In genomic region chr1:92797961-92798360, GRCh38 we compare ENCODE assay signal across 17 cellular contexts. TPM values are rescaled to one million over a fixed set of nuclear protein-coding genes. Genes with fewer than 3 reads are reported as not detected.
DNase-seq lines count a peak whose midpoint lies in the region; ATAC-seq and TF ChIP-seq lines count a peak whose summit lies in the region.
"Had no signal": no experiment of that assay in that cellular context is flagged by ENCODE, and none has a peak within 500 bp of the region (broad histone marks: within the 10 kb centered on the region; RNA-seq: fewer than 3 reads in every experiment).

No MANE protein-coding gene starts in this region.

- H3K4me2 ChIP-seq in GM23338 (no peak overlapping the region), osteoblast (ENCODE audit: insufficient read depth, low read length) (no peak overlapping the region), hepatocyte (no peak overlapping the region), smooth muscle cell (no peak overlapping the region)

- H3K9me3 ChIP-seq in osteoblast (ENCODE audit: low read depth, low read length) (no peaks in the 10 kb centered on the region), hepatocyte (ENCODE audit: low read depth) (no peaks in the 10 kb centered on the region), smooth muscle cell (replicated peaks; ENCODE audit: low read depth) (no peaks in the 10 kb centered on the region)

- H3K4me1 Mint-ChIP-seq in GM23338: peaks cover 3% of the 10 kb centered on the region; the same call in 1 of the 3 replicates
- H3K4me1 Mint-ChIP-seq: CD8-positive, alpha-beta memory T cell had no signal

- H3F3A ChIP-seq in GM23338 (replicated peaks; ENCODE audit: low read depth): no peaks in the 10 kb centered on the region
- no peaks in the 10 kb centered on the region for H3F3A ChIP-seq in smooth muscle cell (ENCODE audit: low read depth)

- no peaks in the 10 kb centered on the region for H4K20me1 ChIP-seq in GM23338 (replicated peaks; ENCODE audit: insufficient read depth)
- H4K20me1 ChIP-seq in osteoblast (ENCODE audit: insufficient read depth, low read length): no peaks in the 10 kb centered on the region
- no peaks in the 10 kb centered on the region for H4K20me1 ChIP-seq in hepatocyte (ENCODE audit: insufficient read depth, poor library complexity, severe bottlenecking)
- no peaks in the 10 kb centered on the region for H4K20me1 ChIP-seq in smooth muscle cell (ENCODE audit: low read depth)

- no peak overlapping the region for H3K9ac ChIP-seq in smooth muscle cell (ENCODE audit: low read depth)

- H3K4me3 Mint-ChIP-seq in GM23338: no peak overlapping the region
- H3K4me3 Mint-ChIP-seq: CD8-positive, alpha-beta memory T cell; IgD-negative memory B cell had no signal

- H3K36me3 ChIP-seq in GM23338 (ENCODE audit: insufficient read depth) (no peaks in the 10 kb centered on the region), osteoblast (ENCODE audit: insufficient read depth, low read length) (no peaks in the 10 kb centered on the region), hepatocyte (replicated peaks; ENCODE audit: insufficient read depth, low read depth) (no peaks in the 10 kb centered on the region), smooth muscle cell (ENCODE audit: low read depth) (no peaks in the 10 kb centered on the region)

- no peaks in the 10 kb centered on the region for H3K27me3 ChIP-seq in GM23338 (ENCODE audit: insufficient read depth)
- no peaks in the 10 kb centered on the region for H3K27me3 ChIP-seq in osteoblast (ENCODE audit: insufficient read depth, low read length)
- no peaks in the 10 kb centered on the region for H3K27me3 ChIP-seq in hepatocyte
- H3K27me3 ChIP-seq in smooth muscle cell (ENCODE audit: low read depth): no peaks in the 10 kb centered on the region

- no peak for TF ChIP-seq CTCF in GM23338 (conservative IDR thresholded peaks at IDR 0.05; ENCODE audit: low read depth in 2 of 2)
- no peak for TF ChIP-seq CTCF in fibroblast of pulmonary artery (IDR thresholded peaks at IDR 0.05; ENCODE audit: low read length, missing control alignments)
- TF ChIP-seq CTCF in osteoblast (IDR thresholded peaks at IDR 0.05; ENCODE audit: extremely low read depth, low read depth, low read length): no peak
- no peak for TF ChIP-seq CTCF in hepatocyte (IDR thresholded peaks at IDR 0.05; ENCODE audit: poor library complexity)
- no peak for TF ChIP-seq CTCF in smooth muscle cell (IDR thresholded peaks at IDR 0.05; ENCODE audit: borderline replicate concordance, insufficient read depth, poor library complexity, severe bottlenecking)

- ATAC-seq in GM23338: no peak
- ATAC-seq: HCT116 had no signal

- H3K4me3 ChIP-seq in GM23338 (no peak overlapping the region), fibroblast of pulmonary artery (replicated peaks; ENCODE audit: low read depth, low read length) (no peak overlapping the region), osteoblast (ENCODE audit: insufficient read depth, low read length) (no peak overlapping the region), hepatocyte (no peak overlapping the region), smooth muscle cell (no peak overlapping the region)

- H3K9me3 Mint-ChIP-seq in GM23338: no peaks in the 10 kb centered on the region
- H3K9me3 Mint-ChIP-seq: CD8-positive, alpha-beta memory T cell had no signal

- WGBS in hepatocyte (ENCODE audit: low lambda C conversion rate, missing lambda C conversion rate): 90% methylated on average over 1 of the region's 1 CpG
- WGBS in smooth muscle cell (ENCODE audit: low lambda C conversion rate): 27% methylated on average over 1 of the region's 1 CpG

- no peaks in the 10 kb centered on the region for H3K79me2 ChIP-seq in GM23338 (replicated peaks; ENCODE audit: insufficient read depth)
- H3K79me2 ChIP-seq in osteoblast (ENCODE audit: insufficient read depth, low read length): no peaks in the 10 kb centered on the region
- no peaks in the 10 kb centered on the region for H3K79me2 ChIP-seq in hepatocyte
- H3K79me2 ChIP-seq in smooth muscle cell (ENCODE audit: low read depth): no peaks in the 10 kb centered on the region

- H3K27ac ChIP-seq in GM23338 (ENCODE audit: low read depth) (no peak overlapping the region), osteoblast (ENCODE audit: low read depth, low read length) (peak overlapping the region; percentile 50), hepatocyte (no peak overlapping the region), smooth muscle cell (ENCODE audit: low read depth) (no peak overlapping the region)

- H3K9me2 ChIP-seq in GM23338 (ENCODE audit: insufficient read depth) (no peaks in the 10 kb centered on the region), hepatocyte (replicated peaks; ENCODE audit: insufficient read depth) (no peaks in the 10 kb centered on the region)

- DNase-seq in GM23338 (ENCODE audit: low spot score): no peak
- peak; percentile 70 for DNase-seq in astrocyte of the hippocampus (ENCODE audit: low read depth, low spot score)
- peak; percentile 39 for DNase-seq in fibroblast of pulmonary artery (ENCODE audit: low read depth)
- peak; percentile 69 for DNase-seq in osteoblast (ENCODE audit: insufficient read length, low spot score, missing footprints)
- DNase-seq in DMS79 (lab: John Stamatoyannopoulos, UW): no peak
- no peak for DNase-seq in activated gamma-delta T cell treated with Interleukin-2 at 50 U/mL for 16 hours
- DNase-seq in hepatocyte (ENCODE audit: low spot score): no peak
- no peak for DNase-seq in smooth muscle cell (lab: John Stamatoyannopoulos, UW; ENCODE audit: unreplicated experiment)
- DNase-seq: ACHN; CD8-positive, alpha-beta memory T cell; EL; NCI-H1436 treated with DMSO at 0.1 percent for 48 hours; NCI-H2081 treated with DMSO at 0.1 percent for 48 hours; NCI-H226; NCI-H526 had no signal

- H3K4me1 ChIP-seq in GM23338 (ENCODE audit: insufficient read depth) (no peaks in the 10 kb centered on the region), osteoblast (ENCODE audit: insufficient read depth, low read length) (peaks cover 15% of the 10 kb centered on the region), hepatocyte (ENCODE audit: insufficient read depth) (no peaks in the 10 kb centered on the region), smooth muscle cell (ENCODE audit: low read depth) (no peaks in the 10 kb centered on the region)

- no peaks in the 10 kb centered on the region for H3K27me3 Mint-ChIP-seq in GM23338 (ENCODE audit: insufficient read depth, low read depth, poor library complexity)

- H2AFZ ChIP-seq in GM23338 (peak overlapping the region; percentile 80), osteoblast (ENCODE audit: low read length) (no peak overlapping the region), hepatocyte (no peak overlapping the region), smooth muscle cell (ENCODE audit: low read depth) (no peak overlapping the region)

- no peak overlapping the region for H3K27ac Mint-ChIP-seq in GM23338
- H3K27ac Mint-ChIP-seq: CD8-positive, alpha-beta memory T cell; IgD-negative memory B cell had no signal

- no peaks in the 10 kb centered on the region for H3K36me3 Mint-ChIP-seq in GM23338 (ENCODE audit: low read depth)

TF ChIP-seq in GM23338, 12 proteins besides CTCF, POLR2A, EP300 and RAD21 (continues in another document):
- TF ChIP-seq EZH2phosphoT487 (IDR thresholded peaks at IDR 0.05; ENCODE audit: unreplicated experiment) (no peak), REST (IDR thresholded peaks at IDR 0.05; ENCODE audit: unreplicated experiment) (no peak), JUNB (IDR thresholded peaks at IDR 0.05; ENCODE audit: unreplicated experiment) (no peak), STAT1 (IDR thresholded peaks at IDR 0.05; ENCODE audit: unreplicated experiment) (no peak), ETS1 (IDR thresholded peaks at IDR 0.05) (no peak)

RNA-seq across cellular contexts. Expression of gene EVI5, which starts 13.1 kb away (rescaled TPM):
- 6.5 and 15.6 TPM in 2 replicates for total RNA-seq in GM23338 (2014; rRNA removed; shearing (Covaris generic))
- 16.7 and 24.8 TPM in 2 replicates for polyA plus RNA-seq in GM23338 (2016; fragmentation: Nextera tagmentation; extraction: Ambion mirVana)
- 51.3 and 51.8 TPM in 2 replicates for total RNA-seq in osteoblast
- total RNA-seq in hepatocyte: 25.2 and 29.0 TPM in 2 replicates
- polyA plus RNA-seq in hepatocyte: 24.9 and 28.9 TPM in 2 replicates
- total RNA-seq in smooth muscle cell: 45.2 and 47.6 TPM in 2 replicates
- polyA plus RNA-seq in smooth muscle cell: 30.0 and 35.4 TPM in 2 replicates

RNA-seq across cellular contexts. Expression of gene RPL5, which starts 33.9 kb away (rescaled TPM):
- total RNA-seq in GM23338 (2014; rRNA removed; shearing (Covaris generic)): 2,030 and 2,182 TPM in 2 replicates
- polyA plus RNA-seq in GM23338 (2016; fragmentation: Nextera tagmentation; extraction: Ambion mirVana) (3,547 and 4,172 TPM in 2 replicates), hepatocyte (668 and 726 TPM in 2 replicates), smooth muscle cell (570 and 596 TPM in 2 replicates)
- total RNA-seq in osteoblast (827 and 962 TPM in 2 replicates), hepatocyte (1,737 and 2,070 TPM in 2 replicates), smooth muscle cell (1,043 and 1,121 TPM in 2 replicates)

Comparison
In these comparisons a context has a peak if more than half of its experiments do, and no peak if none do; other contexts are left out.
1. DNase-seq: peak in astrocyte of the hippocampus (single experiment), fibroblast of pulmonary artery (single experiment) and osteoblast (single experiment); none in GM23338 (single experiment), DMS79 (single experiment), activated gamma-delta T cell treated with Interleukin-2 at 50 U/mL for 16 hours (single experiment), hepatocyte (single experiment) and smooth muscle cell (single experiment).